Comparison of ENCODE assay signal across 1 cellular context in the genomic region with DNA sequence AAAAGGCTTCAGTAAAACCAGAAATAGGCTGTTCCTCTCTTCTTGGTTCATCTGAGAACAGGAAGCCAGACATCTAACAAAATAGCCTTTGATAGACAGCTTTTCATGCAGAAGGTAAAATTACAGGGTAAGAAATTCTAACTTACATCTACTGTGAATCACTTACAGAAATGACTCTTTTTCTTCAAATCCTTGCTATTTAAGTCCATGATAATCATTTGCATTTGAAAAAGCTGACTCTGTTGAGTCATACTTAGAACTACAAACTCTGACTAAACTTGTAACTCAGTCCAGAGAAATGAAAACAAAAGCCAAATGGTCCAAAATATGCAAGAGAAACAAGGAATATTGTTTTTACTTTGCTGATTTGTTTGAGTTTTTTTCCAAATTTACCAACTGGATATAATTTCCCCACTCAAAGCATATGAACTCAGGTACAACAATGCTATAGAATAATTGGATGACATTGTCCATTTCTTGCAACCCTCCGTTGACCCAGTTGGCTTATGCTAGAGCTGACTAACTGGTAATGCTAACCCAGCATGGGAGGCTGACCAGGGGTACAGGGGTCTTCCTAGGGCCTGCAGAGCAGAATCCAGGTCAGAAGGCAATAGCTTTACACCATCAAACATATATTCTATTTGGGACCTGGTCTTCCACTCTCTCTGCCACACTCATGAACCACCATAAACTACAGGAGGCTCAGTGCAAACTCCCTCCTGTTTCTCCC.
A peak's percentile ranks its signal among the peaks of the same experiment; 100 is the strongest.
TF ChIP-seq lines count a peak whose summit lies in the region.

No MANE protein-coding gene starts in this region.

TF ChIP-seq in GM12878, 131 proteins besides CTCF, POLR2A, EP300 and RAD21 (continues in another document):
- TF ChIP-seq, protein P1, sequence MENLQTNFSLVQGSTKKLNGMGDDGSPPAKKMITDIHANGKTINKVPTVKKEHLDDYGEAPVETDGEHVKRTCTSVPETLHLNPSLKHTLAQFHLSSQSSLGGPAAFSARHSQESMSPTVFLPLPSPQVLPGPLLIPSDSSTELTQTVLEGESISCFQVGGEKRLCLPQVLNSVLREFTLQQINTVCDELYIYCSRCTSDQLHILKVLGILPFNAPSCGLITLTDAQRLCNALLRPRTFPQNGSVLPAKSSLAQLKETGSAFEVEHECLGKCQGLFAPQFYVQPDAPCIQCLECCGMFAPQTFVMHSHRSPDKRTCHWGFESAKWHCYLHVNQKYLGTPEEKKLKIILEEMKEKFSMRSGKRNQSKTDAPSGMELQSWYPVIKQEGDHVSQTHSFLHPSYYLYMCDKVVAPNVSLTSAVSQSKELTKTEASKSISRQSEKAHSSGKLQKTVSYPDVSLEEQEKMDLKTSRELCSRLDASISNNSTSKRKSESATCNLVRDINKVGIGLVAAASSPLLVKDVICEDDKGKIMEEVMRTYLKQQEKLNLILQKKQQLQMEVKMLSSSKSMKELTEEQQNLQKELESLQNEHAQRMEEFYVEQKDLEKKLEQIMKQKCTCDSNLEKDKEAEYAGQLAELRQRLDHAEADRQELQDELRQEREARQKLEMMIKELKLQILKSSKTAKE (IDR thresholded peaks at IDR 0.05; ENCODE audit: low read depth, poor library complexity, severe bottlenecking), result peak; percentile 53
- TF ChIP-seq SMAD5 (IDR thresholded peaks at IDR 0.05; ENCODE audit: low read depth) (no peak), MTA2 (IDR thresholded peaks at IDR 0.05; ENCODE audit: low read depth) (peak; percentile 71), ATF7 (IDR thresholded peaks at IDR 0.05; ENCODE audit: low read depth) (peak; percentile 73), EGR1 (IDR thresholded peaks at IDR 0.05; ENCODE audit: borderline replicate concordance in 1 of 2, low read depth in 2 of 2, low read length in 2 of 2) (no peak), NR2F1 (conservative IDR thresholded peaks at IDR 0.05) (0 out of 2 replicates have a peak, but pooled peaks have one; percentile 24), NR2C1 (IDR thresholded peaks at IDR 0.05) (no peak), IKZF1 (conservative IDR thresholded peaks at IDR 0.05) (peak; percentile 73), PAX8 (IDR thresholded peaks at IDR 0.05) (no peak), SMAD1 (IDR thresholded peaks at IDR 0.05; ENCODE audit: low read depth, partially characterized antibody) (no peak), POU2F2 (IDR thresholded peaks at IDR 0.05; ENCODE audit: borderline replicate concordance, low read depth, low read length) (peak; percentile 49; the same call in 1 of the 3 replicates), BACH1 (IDR thresholded peaks at IDR 0.05; ENCODE audit: borderline replicate concordance) (peak; percentile 79; the same call in 1 of the 2 replicates), NR2C2 (IDR thresholded peaks at IDR 0.05; ENCODE audit: borderline replicate concordance, control insufficient read depth, insufficient read length, low read depth) (no peak), JUND (IDR thresholded peaks at IDR 0.05; ENCODE audit: low read depth, low read length) (0 out of 2 replicates have a peak, but pooled peaks have one; percentile 12), BMI1 (IDR thresholded peaks at IDR 0.05; ENCODE audit: borderline replicate concordance) (0 out of 2 replicates have a peak, but pooled peaks have one; percentile 33), RAD51 (IDR thresholded peaks at IDR 0.05) (no peak), SPI1 (IDR thresholded peaks at IDR 0.05; ENCODE audit: borderline replicate concordance, insufficient read depth, low read depth, low read length) (peak; percentile 48), RUNX3 (IDR thresholded peaks at IDR 0.05; ENCODE audit: low read length) (peak; percentile 33; the same call in 1 of the 2 replicates), EZH2 (IDR thresholded peaks at IDR 0.05; ENCODE audit: borderline replicate concordance, control insufficient read depth, low read depth, low read length) (no peak), CEBPB (IDR thresholded peaks at IDR 0.05; ENCODE audit: borderline replicate concordance in 1 of 2, low read depth in 2 of 2, low read length in 2 of 2) (peak in 1 of 2 experiments; percentile 75; a peak in 1 of 4 replicates), GABPA (IDR thresholded peaks at IDR 0.05; ENCODE audit: low read depth) (peak; percentile 72), POLR2AphosphoS2 (IDR thresholded peaks at IDR 0.05; ENCODE audit: low read depth, low read length) (no peak), ETV6 (conservative IDR thresholded peaks at IDR 0.05 in 1 of 2, IDR thresholded peaks at IDR 0.05 in 1 of 2; ENCODE audit: borderline replicate concordance in 1 of 2, low read depth in 1 of 2) (peak in 1 of 2 experiments; percentile 67; a peak in 1 of 4 replicates), CREB1 (IDR thresholded peaks at IDR 0.05; ENCODE audit: low read depth) (0 out of 2 replicates have a peak, but pooled peaks have one; percentile 15), DPF2 (IDR thresholded peaks at IDR 0.05) (peak; percentile 78), LARP7 (IDR thresholded peaks at IDR 0.05) (no peak), PML (IDR thresholded peaks at IDR 0.05; ENCODE audit: low read length) (peak; percentile 72), NBN (IDR thresholded peaks at IDR 0.05) (no peak), ZNF217 (IDR thresholded peaks at IDR 0.05) (peak; percentile 57; the same call in 1 of the 2 replicates), MEF2B (IDR thresholded peaks at IDR 0.05; ENCODE audit: partially characterized antibody, poor library complexity, severe bottlenecking) (peak; percentile 90), MYC (IDR thresholded peaks at IDR 0.05; ENCODE audit: insufficient read depth, insufficient read length, insufficient replicate concordance, low read length, severe bottlenecking) (no peak), IKZF2 (IDR thresholded peaks at IDR 0.05) (peak; percentile 84 to 89), ZNF24 (IDR thresholded peaks at IDR 0.05) (0 out of 2 replicates have a peak, but pooled peaks have one; percentile 11), NFXL1 (IDR thresholded peaks at IDR 0.05; ENCODE audit: borderline replicate concordance) (no peak), NFIC (IDR thresholded peaks at IDR 0.05; ENCODE audit: low read depth, low read length) (peak; percentile 98), MTA3 (IDR thresholded peaks at IDR 0.05; ENCODE audit: borderline replicate concordance, low read length) (peak; percentile 60; the same call in 1 of the 2 replicates), BHLHE40 (IDR thresholded peaks at IDR 0.05; ENCODE audit: borderline replicate concordance in 1 of 2, low read depth in 2 of 2, low read length in 1 of 2) (peak in 1 of 2 experiments; percentile 38; a peak in 1 of 4 replicates), FOS (IDR thresholded peaks at IDR 0.05; ENCODE audit: borderline replicate concordance, extremely low read depth, insufficient read length) (no peak), RB1 (IDR thresholded peaks at IDR 0.05; ENCODE audit: borderline replicate concordance) (no peak), IRF4 (IDR thresholded peaks at IDR 0.05; ENCODE audit: low read depth, low read length) (peak; percentile 90), BCL11A (IDR thresholded peaks at IDR 0.05; ENCODE audit: low read depth, low read length) (peak; percentile 78)
- TF ChIP-seq, protein P2, sequence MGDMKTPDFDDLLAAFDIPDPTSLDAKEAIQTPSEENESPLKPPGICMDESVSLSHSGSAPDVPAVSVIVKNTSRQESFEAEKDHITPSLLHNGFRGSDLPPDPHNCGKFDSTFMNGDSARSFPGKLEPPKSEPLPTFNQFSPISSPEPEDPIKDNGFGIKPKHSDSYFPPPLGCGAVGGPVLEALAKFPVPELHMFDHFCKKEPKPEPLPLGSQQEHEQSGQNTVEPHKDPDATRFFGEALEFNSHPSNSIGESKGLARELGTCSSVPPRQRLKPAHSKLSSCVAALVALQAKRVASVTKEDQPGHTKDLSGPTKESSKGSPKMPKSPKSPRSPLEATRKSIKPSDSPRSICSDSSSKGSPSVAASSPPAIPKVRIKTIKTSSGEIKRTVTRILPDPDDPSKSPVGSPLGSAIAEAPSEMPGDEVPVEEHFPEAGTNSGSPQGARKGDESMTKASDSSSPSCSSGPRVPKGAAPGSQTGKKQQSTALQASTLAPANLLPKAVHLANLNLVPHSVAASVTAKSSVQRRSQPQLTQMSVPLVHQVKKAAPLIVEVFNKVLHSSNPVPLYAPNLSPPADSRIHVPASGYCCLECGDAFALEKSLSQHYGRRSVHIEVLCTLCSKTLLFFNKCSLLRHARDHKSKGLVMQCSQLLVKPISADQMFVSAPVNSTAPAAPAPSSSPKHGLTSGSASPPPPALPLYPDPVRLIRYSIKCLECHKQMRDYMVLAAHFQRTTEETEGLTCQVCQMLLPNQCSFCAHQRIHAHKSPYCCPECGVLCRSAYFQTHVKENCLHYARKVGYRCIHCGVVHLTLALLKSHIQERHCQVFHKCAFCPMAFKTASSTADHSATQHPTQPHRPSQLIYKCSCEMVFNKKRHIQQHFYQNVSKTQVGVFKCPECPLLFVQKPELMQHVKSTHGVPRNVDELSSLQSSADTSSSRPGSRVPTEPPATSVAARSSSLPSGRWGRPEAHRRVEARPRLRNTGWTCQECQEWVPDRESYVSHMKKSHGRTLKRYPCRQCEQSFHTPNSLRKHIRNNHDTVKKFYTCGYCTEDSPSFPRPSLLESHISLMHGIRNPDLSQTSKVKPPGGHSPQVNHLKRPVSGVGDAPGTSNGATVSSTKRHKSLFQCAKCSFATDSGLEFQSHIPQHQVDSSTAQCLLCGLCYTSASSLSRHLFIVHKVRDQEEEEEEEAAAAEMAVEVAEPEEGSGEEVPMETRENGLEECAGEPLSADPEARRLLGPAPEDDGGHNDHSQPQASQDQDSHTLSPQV (IDR thresholded peaks at IDR 0.05), result no peak
- TF ChIP-seq, protein P3, sequence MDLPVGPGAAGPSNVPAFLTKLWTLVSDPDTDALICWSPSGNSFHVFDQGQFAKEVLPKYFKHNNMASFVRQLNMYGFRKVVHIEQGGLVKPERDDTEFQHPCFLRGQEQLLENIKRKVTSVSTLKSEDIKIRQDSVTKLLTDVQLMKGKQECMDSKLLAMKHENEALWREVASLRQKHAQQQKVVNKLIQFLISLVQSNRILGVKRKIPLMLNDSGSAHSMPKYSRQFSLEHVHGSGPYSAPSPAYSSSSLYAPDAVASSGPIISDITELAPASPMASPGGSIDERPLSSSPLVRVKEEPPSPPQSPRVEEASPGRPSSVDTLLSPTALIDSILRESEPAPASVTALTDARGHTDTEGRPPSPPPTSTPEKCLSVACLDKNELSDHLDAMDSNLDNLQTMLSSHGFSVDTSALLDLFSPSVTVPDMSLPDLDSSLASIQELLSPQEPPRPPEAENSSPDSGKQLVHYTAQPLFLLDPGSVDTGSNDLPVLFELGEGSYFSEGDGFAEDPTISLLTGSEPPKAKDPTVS (IDR thresholded peaks at IDR 0.05; ENCODE audit: low read depth, low read length), result no peak
- TF ChIP-seq, protein P4, sequence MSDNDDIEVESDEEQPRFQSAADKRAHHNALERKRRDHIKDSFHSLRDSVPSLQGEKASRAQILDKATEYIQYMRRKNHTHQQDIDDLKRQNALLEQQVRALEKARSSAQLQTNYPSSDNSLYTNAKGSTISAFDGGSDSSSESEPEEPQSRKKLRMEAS (IDR thresholded peaks at IDR 0.05; ENCODE audit: low read depth, low read length), result no peak
- TF ChIP-seq, protein P5, sequence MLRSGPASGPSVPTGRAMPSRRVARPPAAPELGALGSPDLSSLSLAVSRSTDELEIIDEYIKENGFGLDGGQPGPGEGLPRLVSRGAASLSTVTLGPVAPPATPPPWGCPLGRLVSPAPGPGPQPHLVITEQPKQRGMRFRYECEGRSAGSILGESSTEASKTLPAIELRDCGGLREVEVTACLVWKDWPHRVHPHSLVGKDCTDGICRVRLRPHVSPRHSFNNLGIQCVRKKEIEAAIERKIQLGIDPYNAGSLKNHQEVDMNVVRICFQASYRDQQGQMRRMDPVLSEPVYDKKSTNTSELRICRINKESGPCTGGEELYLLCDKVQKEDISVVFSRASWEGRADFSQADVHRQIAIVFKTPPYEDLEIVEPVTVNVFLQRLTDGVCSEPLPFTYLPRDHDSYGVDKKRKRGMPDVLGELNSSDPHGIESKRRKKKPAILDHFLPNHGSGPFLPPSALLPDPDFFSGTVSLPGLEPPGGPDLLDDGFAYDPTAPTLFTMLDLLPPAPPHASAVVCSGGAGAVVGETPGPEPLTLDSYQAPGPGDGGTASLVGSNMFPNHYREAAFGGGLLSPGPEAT (IDR thresholded peaks at IDR 0.05; ENCODE audit: low read depth), result peak; percentile 68; the same call in 1 of the 2 replicates
- TF ChIP-seq, protein P6, sequence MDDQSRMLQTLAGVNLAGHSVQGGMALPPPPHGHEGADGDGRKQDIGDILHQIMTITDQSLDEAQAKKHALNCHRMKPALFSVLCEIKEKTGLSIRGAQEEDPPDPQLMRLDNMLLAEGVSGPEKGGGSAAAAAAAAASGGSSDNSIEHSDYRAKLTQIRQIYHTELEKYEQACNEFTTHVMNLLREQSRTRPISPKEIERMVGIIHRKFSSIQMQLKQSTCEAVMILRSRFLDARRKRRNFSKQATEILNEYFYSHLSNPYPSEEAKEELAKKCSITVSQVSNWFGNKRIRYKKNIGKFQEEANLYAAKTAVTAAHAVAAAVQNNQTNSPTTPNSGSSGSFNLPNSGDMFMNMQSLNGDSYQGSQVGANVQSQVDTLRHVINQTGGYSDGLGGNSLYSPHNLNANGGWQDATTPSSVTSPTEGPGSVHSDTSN (IDR thresholded peaks at IDR 0.05; ENCODE audit: insufficient replicate concordance, low read depth, low read length), result peak; percentile 71
- TF ChIP-seq, protein P7, sequence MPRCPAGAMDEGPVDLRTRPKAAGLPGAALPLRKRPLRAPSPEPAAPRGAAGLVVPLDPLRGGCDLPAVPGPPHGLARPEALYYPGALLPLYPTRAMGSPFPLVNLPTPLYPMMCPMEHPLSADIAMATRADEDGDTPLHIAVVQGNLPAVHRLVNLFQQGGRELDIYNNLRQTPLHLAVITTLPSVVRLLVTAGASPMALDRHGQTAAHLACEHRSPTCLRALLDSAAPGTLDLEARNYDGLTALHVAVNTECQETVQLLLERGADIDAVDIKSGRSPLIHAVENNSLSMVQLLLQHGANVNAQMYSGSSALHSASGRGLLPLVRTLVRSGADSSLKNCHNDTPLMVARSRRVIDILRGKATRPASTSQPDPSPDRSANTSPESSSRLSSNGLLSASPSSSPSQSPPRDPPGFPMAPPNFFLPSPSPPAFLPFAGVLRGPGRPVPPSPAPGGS (IDR thresholded peaks at IDR 0.05; ENCODE audit: borderline replicate concordance, insufficient read depth, low read depth, low read length, poor library complexity, severe bottlenecking), result peak; percentile 48
- TF ChIP-seq, protein P8, sequence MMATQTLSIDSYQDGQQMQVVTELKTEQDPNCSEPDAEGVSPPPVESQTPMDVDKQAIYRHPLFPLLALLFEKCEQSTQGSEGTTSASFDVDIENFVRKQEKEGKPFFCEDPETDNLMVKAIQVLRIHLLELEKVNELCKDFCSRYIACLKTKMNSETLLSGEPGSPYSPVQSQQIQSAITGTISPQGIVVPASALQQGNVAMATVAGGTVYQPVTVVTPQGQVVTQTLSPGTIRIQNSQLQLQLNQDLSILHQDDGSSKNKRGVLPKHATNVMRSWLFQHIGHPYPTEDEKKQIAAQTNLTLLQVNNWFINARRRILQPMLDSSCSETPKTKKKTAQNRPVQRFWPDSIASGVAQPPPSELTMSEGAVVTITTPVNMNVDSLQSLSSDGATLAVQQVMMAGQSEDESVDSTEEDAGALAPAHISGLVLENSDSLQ (IDR thresholded peaks at IDR 0.05), result peak; percentile 97
- TF ChIP-seq, protein P9, sequence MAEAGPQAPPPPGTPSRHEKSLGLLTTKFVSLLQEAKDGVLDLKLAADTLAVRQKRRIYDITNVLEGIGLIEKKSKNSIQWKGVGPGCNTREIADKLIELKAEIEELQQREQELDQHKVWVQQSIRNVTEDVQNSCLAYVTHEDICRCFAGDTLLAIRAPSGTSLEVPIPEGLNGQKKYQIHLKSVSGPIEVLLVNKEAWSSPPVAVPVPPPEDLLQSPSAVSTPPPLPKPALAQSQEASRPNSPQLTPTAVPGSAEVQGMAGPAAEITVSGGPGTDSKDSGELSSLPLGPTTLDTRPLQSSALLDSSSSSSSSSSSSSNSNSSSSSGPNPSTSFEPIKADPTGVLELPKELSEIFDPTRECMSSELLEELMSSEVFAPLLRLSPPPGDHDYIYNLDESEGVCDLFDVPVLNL (IDR thresholded peaks at IDR 0.05; ENCODE audit: low read depth, low read length), result no peak
